10 cellular contexts compared by ENCODE assay signal in genomic region chr1:149607803-149608145, GRCh38. TPM values are rescaled to one million over a fixed set of nuclear protein-coding genes. Genes with fewer than 3 reads are reported as not detected.
DNase-seq lines count a peak whose midpoint lies in the region; ATAC-seq, FAIRE-seq and TF ChIP-seq lines count a peak whose summit lies in the region.
"Not testable (repeated sequence)": the region's sequence is repeated elsewhere in the genome, so short reads cannot be mapped to it uniquely, and the experiment has no call there.
"Had no signal": no experiment of that assay in that cellular context is flagged by ENCODE, and none has a peak within 500 bp of the region (broad histone marks: within the 10 kb centered on the region; RNA-seq: fewer than 3 reads in every experiment).

No MANE protein-coding gene starts in this region.

- H3K4me1 Mint-ChIP-seq in T-helper 17 cell; activated naive CD8-positive, alpha-beta T cell (ENCODE audit: low read depth); stimulated activated memory B cell treated with anti-CD40 and anti-IgM and Interleukin-4, amounts not matched to agents 10 μg/mL and 1 μg/mL and 100 μg/mL, for 72 hours: not testable (repeated sequence)

- not testable (repeated sequence) for H3K79me2 ChIP-seq in endothelial cell of umbilical vein (ENCODE audit: control insufficient read depth, insufficient read depth, low read length); keratinocyte (ENCODE audit: control insufficient read depth, insufficient read depth, low read length); osteoblast (ENCODE audit: insufficient read depth, low read length)

- H3K9me3 ChIP-seq in HUES48 (ENCODE audit: control insufficient read depth, insufficient read depth, low read length); T-helper 17 cell (ENCODE audit: control insufficient read depth, low read length, poor library complexity, severe bottlenecking); endothelial cell of umbilical vein (replicated peaks; ENCODE audit: control insufficient read depth, insufficient read depth, low read length); keratinocyte (ENCODE audit: control insufficient read depth, low read depth, low read length); osteoblast (ENCODE audit: low read depth, low read length): not testable (repeated sequence)

- intact Hi-C loops in endothelial cell of umbilical vein (cut with micrococcal nuclease), result not testable (repeated sequence)

- POLR2A ChIA-PET in endothelial cell of umbilical vein (lab: Charles Lee), result not testable (repeated sequence)

- not testable (repeated sequence) for ATAC-seq in T-helper 17 cell; stimulated activated memory B cell treated with anti-CD40 and anti-IgM and Interleukin-4, amounts not matched to agents 10 μg/mL and 1 μg/mL and 100 μg/mL, for 72 hours

- not testable (repeated sequence) for H3K27ac Mint-ChIP-seq in T-helper 17 cell; activated naive CD8-positive, alpha-beta T cell
- peak overlapping the region; percentile 46 for H3K27ac Mint-ChIP-seq in stimulated activated memory B cell treated with anti-CD40 and anti-IgM and Interleukin-4, amounts not matched to agents 10 μg/mL and 1 μg/mL and 100 μg/mL, for 72 hours

- not testable (repeated sequence) for H4K20me1 ChIP-seq in endothelial cell of umbilical vein (replicated peaks; ENCODE audit: control insufficient read depth, extremely low read depth, insufficient read depth, low read length); keratinocyte (ENCODE audit: control insufficient read depth, extremely low read depth, insufficient read depth, low read length); osteoblast (ENCODE audit: insufficient read depth, low read length)

- dilution Hi-C loops in endothelial cell of umbilical vein (cut with MboI; ENCODE audit: extremely low pct_ligation_motif_present, low sequenced_read_pairs); keratinocyte (cut with MboI; ENCODE audit: extremely low pct_ligation_motif_present, low sequenced_read_pairs): not testable (repeated sequence)

- not testable (repeated sequence) for H3K9me1 ChIP-seq in endothelial cell of umbilical vein (replicated peaks; ENCODE audit: control insufficient read depth, extremely low read depth, insufficient read depth, low read length); keratinocyte (ENCODE audit: control insufficient read depth, extremely low read depth, insufficient read depth, low read length)

- peak overlapping the region; percentile 41 for H3K4me3 ChIP-seq in AG09309 (ENCODE audit: control insufficient read depth, low read depth, low read length)
- peak overlapping the region; percentile 54; the same call in 1 of the 2 replicates for H3K4me3 ChIP-seq in HUES48 (ENCODE audit: low read depth, low read length)
- peak overlapping the region in 1 of 3 experiments; percentile 41 for H3K4me3 ChIP-seq in endothelial cell of umbilical vein (replicated peaks in 1 of 3; ENCODE audit: insufficient read depth in 1 of 3, low read depth in 1 of 3, low read length in 3 of 3)
- peak overlapping the region in 1 of 3 experiments; percentile 41 for H3K4me3 ChIP-seq in keratinocyte (ENCODE audit: control insufficient read depth in 2 of 3, extremely low read depth in 1 of 3, insufficient read depth in 2 of 3, low read depth in 1 of 3, low read length in 3 of 3)
- peak overlapping the region; percentile 45 for H3K4me3 ChIP-seq in osteoblast (ENCODE audit: insufficient read depth, low read length)

- CTCF ChIA-PET in endothelial cell of umbilical vein (lab: Charles Lee), result not testable (repeated sequence)

- H3K4me1 ChIP-seq in HUES48 (ENCODE audit: control insufficient read depth, insufficient read depth, low read length); endothelial cell of umbilical vein (ENCODE audit: control insufficient read depth, extremely low read depth, insufficient read depth, low read length); keratinocyte (ENCODE audit: control insufficient read depth, extremely low read depth, insufficient read depth, low read length); osteoblast (ENCODE audit: insufficient read depth, low read length): not testable (repeated sequence)

- H3K36me3 Mint-ChIP-seq in T-helper 17 cell (ENCODE audit: low read depth); activated naive CD8-positive, alpha-beta T cell; stimulated activated memory B cell treated with anti-CD40 and anti-IgM and Interleukin-4, amounts not matched to agents 10 μg/mL and 1 μg/mL and 100 μg/mL, for 72 hours: not testable (repeated sequence)

- H3K9me3 Mint-ChIP-seq in activated naive CD8-positive, alpha-beta T cell (ENCODE audit: low read depth); stimulated activated memory B cell treated with anti-CD40 and anti-IgM and Interleukin-4, amounts not matched to agents 10 μg/mL and 1 μg/mL and 100 μg/mL, for 72 hours: not testable (repeated sequence)

- not testable (repeated sequence) for H3K27me3 Mint-ChIP-seq in T-helper 17 cell; activated naive CD8-positive, alpha-beta T cell; stimulated activated memory B cell treated with anti-CD40 and anti-IgM and Interleukin-4, amounts not matched to agents 10 μg/mL and 1 μg/mL and 100 μg/mL, for 72 hours

- not testable (repeated sequence) for BruUV-seq in endothelial cell of umbilical vein (replicated peaks; lab: Mats Ljungman, UMichigan)

- not testable (repeated sequence) for H3K27ac ChIP-seq in HUES48 (ENCODE audit: low read depth, low read length); endothelial cell of umbilical vein (ENCODE audit: insufficient read depth, low read depth, low read length); osteoblast (ENCODE audit: low read depth, low read length)
- peak overlapping the region; percentile 56 for H3K27ac ChIP-seq in keratinocyte (ENCODE audit: control insufficient read depth, insufficient read depth, low read length)

- not testable (repeated sequence) for TF ChIP-seq CTCF in AG09309 (IDR thresholded peaks at IDR 0.05; ENCODE audit: control insufficient read depth, insufficient read depth, low read depth, low read length, missing control alignments); endothelial cell of umbilical vein (IDR thresholded peaks at IDR 0.05; ENCODE audit: extremely low read depth in 1 of 2, insufficient read depth in 1 of 2, low read depth in 1 of 2, low read length in 2 of 2); keratinocyte (optimal IDR thresholded peaks at IDR 0.05 in 1 of 3, IDR thresholded peaks at IDR 0.05 in 1 of 3, conservative IDR thresholded peaks at IDR 0.05 in 1 of 3; ENCODE audit: extremely low read depth in 1 of 3, insufficient read depth in 2 of 3, low read length in 3 of 3); osteoblast (IDR thresholded peaks at IDR 0.05; ENCODE audit: extremely low read depth, low read depth, low read length)

- H3K9ac ChIP-seq in HUES48 (ENCODE audit: low read depth, low read length), result peak overlapping the region; percentile 65; the same call in 1 of the 2 replicates
- not testable (repeated sequence) for H3K9ac ChIP-seq in endothelial cell of umbilical vein (replicated peaks; ENCODE audit: extremely low read depth, insufficient read depth, low read length)
- H3K9ac ChIP-seq in keratinocyte (ENCODE audit: control insufficient read depth, extremely low read depth, insufficient read depth, low read length), result peak overlapping the region; percentile 68

- not testable (repeated sequence) for TF ChIP-seq POLR2A in endothelial cell of umbilical vein (IDR thresholded peaks at IDR 0.05; ENCODE audit: low read depth, low read length)

- peak overlapping the region; percentile 11 for H3K4me2 ChIP-seq in endothelial cell of umbilical vein (ENCODE audit: insufficient read depth, low read length)
- H3K4me2 ChIP-seq in keratinocyte (ENCODE audit: control insufficient read depth, extremely low read depth, insufficient read depth, low read depth, low read length); osteoblast (ENCODE audit: insufficient read depth, low read length): not testable (repeated sequence)

- H3K36me3 ChIP-seq in HUES48 (ENCODE audit: control insufficient read depth, insufficient read depth, low read length); endothelial cell of umbilical vein (ENCODE audit: control insufficient read depth in 2 of 2, extremely low read depth in 1 of 2, insufficient read depth in 2 of 2, low read length in 2 of 2); keratinocyte (ENCODE audit: control insufficient read depth in 2 of 2, extremely low read depth in 1 of 2, insufficient read depth in 2 of 2, low read length in 2 of 2); osteoblast (ENCODE audit: insufficient read depth, low read length): not testable (repeated sequence)

- not testable (repeated sequence) for H3K27me3 ChIP-seq in HUES48 (ENCODE audit: control insufficient read depth, insufficient read depth, low read length); endothelial cell of umbilical vein (ENCODE audit: control insufficient read depth in 2 of 2, insufficient read depth in 2 of 2, low read length in 2 of 2); keratinocyte (ENCODE audit: control insufficient read depth, extremely low read depth, insufficient read depth, low read length); osteoblast (ENCODE audit: insufficient read depth, low read length)

- not testable (repeated sequence) for FAIRE-seq in endothelial cell of umbilical vein (lab: Jason Lieb, UNC); keratinocyte (lab: Jason Lieb, UNC)

- H3K4me3 Mint-ChIP-seq in T-helper 17 cell, result peak overlapping the region; percentile 77
- peak overlapping the region; percentile 61 for H3K4me3 Mint-ChIP-seq in activated naive CD8-positive, alpha-beta T cell
- peak overlapping the region; percentile 70 for H3K4me3 Mint-ChIP-seq in stimulated activated memory B cell treated with anti-CD40 and anti-IgM and Interleukin-4, amounts not matched to agents 10 μg/mL and 1 μg/mL and 100 μg/mL, for 72 hours

- DNase-seq in AG09309 (ENCODE audit: low read depth); endothelial cell of umbilical vein (ENCODE audit: low read depth, low spot score); keratinocyte (ENCODE audit: low read depth, low spot score); osteoblast (ENCODE audit: insufficient read length, low spot score, missing footprints): not testable (repeated sequence)
- DNase-seq in T-helper 17 cell, result peak in 1 of 3 donors; percentile 24

- H2AFZ ChIP-seq in endothelial cell of umbilical vein (ENCODE audit: low read depth, low read length); keratinocyte (ENCODE audit: control insufficient read depth, low read length); osteoblast (ENCODE audit: low read length): not testable (repeated sequence)

RNA-seq across cellular contexts. Expression of gene PPIAL4C, which starts 24.1 kb away (rescaled TPM):
- total RNA-seq in T-helper 17 cell (not detected), endothelial cell of umbilical vein (not detected in 2 replicates), osteoblast (not detected in 2 replicates)
- polyA plus RNA-seq in endothelial cell of umbilical vein (not detected in 2 replicates), keratinocyte (not detected in 3 replicates)
- polyA plus RNA-seq in endothelial cell of umbilical vein (2011; cell fraction: cytosol; rRNA removed), result not detected in 2 replicates
- not detected in 2 replicates for polyA plus RNA-seq in endothelial cell of umbilical vein (2011; cell fraction: nucleus; rRNA removed)
- polyA plus RNA-seq in endothelial cell of umbilical vein (2012), result not detected in 2 replicates
- polyA minus RNA-seq in endothelial cell of umbilical vein (not detected in 2 replicates), keratinocyte (not detected in 3 replicates)
- not detected for polyA minus RNA-seq in endothelial cell of umbilical vein (2011; cell fraction: cytosol; rRNA and poly(A)+ RNA removed)
- polyA minus RNA-seq in endothelial cell of umbilical vein (2011; cell fraction: nucleus; rRNA and poly(A)+ RNA removed), result not detected in 2 replicates
- polyA plus RNA-seq in keratinocyte (2011; ENCODE audit: low read depth), result not detected
- polyA plus RNA-seq in keratinocyte (2011; cell fraction: cytosol; rRNA removed), result 0.27 TPM in 1 of 2 replicates, not detected in the other
- polyA plus RNA-seq in keratinocyte (2011; cell fraction: nucleus; rRNA removed), result not detected in 2 replicates
- polyA plus RNA-seq in keratinocyte (2012; ENCODE audit: low replicate concordance), result not detected in 2 replicates
- not detected for polyA minus RNA-seq in keratinocyte (2011; cell fraction: cytosol; rRNA and poly(A)+ RNA removed)
- not detected in 2 replicates for polyA minus RNA-seq in keratinocyte (2011; cell fraction: nucleus; rRNA and poly(A)+ RNA removed)
- total RNA-seq: glomerular endothelial cell; T-helper 1 cell treated with Interleukin-12 subunit alpha and Interleukin-12 subunit beta and Interleukin-4 antibody, amounts not matched to agents 30 ng/mL and 1 ng/mL, for 36 hours had no signal
